8 cellular contexts compared by ENCODE assay signal in the genomic region with DNA sequence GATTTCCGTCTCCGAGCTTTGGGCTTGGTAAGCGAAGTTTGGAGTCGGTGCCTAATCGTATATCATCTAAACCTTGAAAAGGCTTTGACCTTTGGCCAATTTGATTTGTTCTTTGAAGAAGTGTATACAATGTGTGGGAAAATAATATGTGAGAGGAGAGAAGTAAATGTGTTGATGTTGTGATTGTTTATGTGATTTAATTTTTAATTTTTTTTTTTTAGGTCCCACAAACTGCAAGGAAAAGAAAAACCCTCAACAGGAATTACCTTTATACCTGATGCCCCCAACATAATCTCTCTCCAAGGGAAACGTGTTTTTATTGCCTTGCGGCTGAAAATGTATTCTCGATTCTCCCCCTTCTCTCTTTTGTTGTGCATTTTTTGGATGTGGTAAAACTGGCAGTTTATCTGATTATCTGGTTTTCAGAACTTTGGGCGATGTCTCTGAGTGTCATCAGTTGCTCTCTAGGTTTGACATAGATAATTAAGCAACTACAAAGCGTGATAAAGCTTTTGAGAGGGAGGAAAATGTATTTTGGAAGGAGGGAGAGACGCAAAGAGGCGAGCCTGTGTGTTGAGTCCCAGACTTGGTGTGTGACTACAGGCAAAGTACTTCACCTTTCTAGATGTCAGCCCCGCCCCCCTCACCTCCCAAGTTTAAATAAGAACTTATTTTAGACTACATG. TPM values are rescaled to one million over a fixed set of nuclear protein-coding genes. Genes with fewer than 3 reads are reported as not detected.
DNase-seq lines count a peak whose midpoint lies in the region; ATAC-seq and TF ChIP-seq lines count a peak whose summit lies in the region.

No MANE protein-coding gene starts in this region.

- no peaks in the 10 kb centered on the region for H3K36me3 ChIP-seq in left ventricle myocardium inferior
- no peaks in the 10 kb centered on the region for H3K36me3 ChIP-seq in parathyroid adenoma (ENCODE audit: control insufficient read depth, insufficient read depth, low read length)

- POLR2A ChIA-PET in activated CD8-positive, alpha-beta T cell treated with anti-CD3 and anti-CD28 coated beads for 36 hours (lab: Charles Lee): interaction anchor here (0.6 to 1.5 kb wide), 8 partner anchors 10 to 514 kb away, joined by 3 to 5 read pairs (median 4); partner anchors contain the start of gene MSH6

- H3K4me1 ChIP-seq in left ventricle myocardium inferior: peaks cover 48% of the 10 kb centered on the region
- H3K4me1 ChIP-seq in parathyroid adenoma: peaks cover 10% of the 10 kb centered on the region

- peaks cover 20% of the 10 kb centered on the region for H3K4me1 Mint-ChIP-seq in activated CD8-positive, alpha-beta T cell treated with anti-CD3 and anti-CD28 coated beads for 36 hours (ENCODE audit: low read depth)

- peak overlapping the region; percentile 99 for H3K27ac ChIP-seq in left ventricle myocardium inferior (replicated peaks)
- peak overlapping the region; percentile 95 for H3K27ac ChIP-seq in parathyroid adenoma

- H3K4me3 ChIP-seq in left ventricle myocardium inferior (peak overlapping the region; percentile 98), epithelial cell of proximal tubule (ENCODE audit: low read depth, low read length) (peak overlapping the region; percentile 57), parathyroid adenoma (ENCODE audit: low read depth, low read length) (peak overlapping the region; percentile 68)

- H3K36me3 Mint-ChIP-seq in activated CD8-positive, alpha-beta T cell treated with anti-CD3 and anti-CD28 coated beads for 36 hours (ENCODE audit: low read depth): peaks cover 8% of the 10 kb centered on the region

- H3K79me2 ChIP-seq in parathyroid adenoma: peaks cover 25% of the 10 kb centered on the region

- ATAC-seq in left cardiac atrium (no peak), GM21717 (IDR thresholded peaks at IDR 0.05; ENCODE audit: unreplicated experiment) (no peak)
- no peak for ATAC-seq in activated CD8-positive, alpha-beta T cell treated with anti-CD3 and anti-CD28 coated beads for 36 hours

- DNase-seq in left ventricle myocardium inferior: no peak
- DNase-seq in left cardiac atrium: no peak
- DNase-seq in activated CD8-positive, alpha-beta T cell treated with anti-CD3 and anti-CD28 coated beads for 36 hours: peak; percentile 70
- DNase-seq in epithelial cell of proximal tubule (ENCODE audit: low read depth): no peak
- no peak for DNase-seq in EL
- no peak for DNase-seq in posterior cingulate gyrus

- H2AFZ ChIP-seq in parathyroid adenoma: peak overlapping the region; percentile 71

- H3K9ac ChIP-seq in parathyroid adenoma: no peak overlapping the region

- TF ChIP-seq CTCF in left ventricle myocardium inferior (IDR thresholded peaks at IDR 0.05; ENCODE audit: borderline replicate concordance) (no peak), epithelial cell of proximal tubule (conservative IDR thresholded peaks at IDR 0.05; ENCODE audit: low read depth, low read length) (no peak), parathyroid adenoma (IDR thresholded peaks at IDR 0.05) (no peak)
- TF ChIP-seq CTCF in activated CD8-positive, alpha-beta T cell treated with anti-CD3 and anti-CD28 coated beads for 36 hours (IDR thresholded peaks at IDR 0.05): no peak

- H3K9me3 ChIP-seq in left ventricle myocardium inferior (replicated peaks) (no peaks in the 10 kb centered on the region), parathyroid adenoma (ENCODE audit: control insufficient read depth, low read length) (no peaks in the 10 kb centered on the region)

- peak overlapping the region; percentile 98 for H3K27ac Mint-ChIP-seq in activated CD8-positive, alpha-beta T cell treated with anti-CD3 and anti-CD28 coated beads for 36 hours

- CTCF ChIA-PET in activated CD8-positive, alpha-beta T cell treated with anti-CD3 and anti-CD28 coated beads for 36 hours (lab: Charles Lee): interaction anchor here (0.6 to 1.9 kb wide), 17 partner anchors 8 to 409 kb away, joined by 3 to 20 read pairs (median 3); no protein-coding TSS in a partner anchor

- intact Hi-C loops in left ventricle myocardium inferior (cut with micrococcal nuclease): loop anchor here (2.0 kb wide), 1 partner anchor 200 kb away; no protein-coding TSS in a partner anchor
- intact Hi-C loops in left cardiac atrium (cut with DNase I): loop anchor here (5.0 to 10.0 kb wide), 3 partner anchors 102 to 510 kb away; partner anchors contain the start of gene MSH6 (in 1 of the 2)
- intact Hi-C loops in activated CD8-positive, alpha-beta T cell treated with anti-CD3 and anti-CD28 coated beads for 36 hours (cut with micrococcal nuclease): loop anchor here (2.0 kb wide), 1 partner anchor 200 kb away; no protein-coding TSS in a partner anchor
- intact Hi-C loops in posterior cingulate gyrus (cut with DNase I): loop anchor here (5.0 to 10.0 kb wide), 3 partner anchors 50 to 515 kb away; partner anchors contain the start of gene MSH2

- peak overlapping the region; percentile 89 for H3K4me2 ChIP-seq in parathyroid adenoma (ENCODE audit: low read length)

- no peaks in the 10 kb centered on the region for H3K9me3 Mint-ChIP-seq in activated CD8-positive, alpha-beta T cell treated with anti-CD3 and anti-CD28 coated beads for 36 hours

- H3K27me3 ChIP-seq in left ventricle myocardium inferior (ENCODE audit: low read depth) (no peaks in the 10 kb centered on the region), parathyroid adenoma (ENCODE audit: control insufficient read depth, insufficient read depth, low read length) (no peaks in the 10 kb centered on the region)

- peak overlapping the region; percentile 79 for H3K4me3 Mint-ChIP-seq in activated CD8-positive, alpha-beta T cell treated with anti-CD3 and anti-CD28 coated beads for 36 hours

- no peaks in the 10 kb centered on the region for H3K27me3 Mint-ChIP-seq in activated CD8-positive, alpha-beta T cell treated with anti-CD3 and anti-CD28 coated beads for 36 hours

RNA-seq across cellular contexts. Expression of gene FBXO11, which starts 0.9 kb away (rescaled TPM):
- total RNA-seq in left ventricle myocardium inferior (34.7 TPM), left cardiac atrium (10 to 100 TPM; 42.9 to 48.5 TPM), epithelial cell of proximal tubule (20.0 and 36.7 TPM in 2 replicates)
- 10 to 100 TPM; 47.3 to 48.1 TPM for total RNA-seq in activated CD8-positive, alpha-beta T cell treated with anti-CD3 and anti-CD28 coated beads for 36 hours
